In the genomic region with DNA sequence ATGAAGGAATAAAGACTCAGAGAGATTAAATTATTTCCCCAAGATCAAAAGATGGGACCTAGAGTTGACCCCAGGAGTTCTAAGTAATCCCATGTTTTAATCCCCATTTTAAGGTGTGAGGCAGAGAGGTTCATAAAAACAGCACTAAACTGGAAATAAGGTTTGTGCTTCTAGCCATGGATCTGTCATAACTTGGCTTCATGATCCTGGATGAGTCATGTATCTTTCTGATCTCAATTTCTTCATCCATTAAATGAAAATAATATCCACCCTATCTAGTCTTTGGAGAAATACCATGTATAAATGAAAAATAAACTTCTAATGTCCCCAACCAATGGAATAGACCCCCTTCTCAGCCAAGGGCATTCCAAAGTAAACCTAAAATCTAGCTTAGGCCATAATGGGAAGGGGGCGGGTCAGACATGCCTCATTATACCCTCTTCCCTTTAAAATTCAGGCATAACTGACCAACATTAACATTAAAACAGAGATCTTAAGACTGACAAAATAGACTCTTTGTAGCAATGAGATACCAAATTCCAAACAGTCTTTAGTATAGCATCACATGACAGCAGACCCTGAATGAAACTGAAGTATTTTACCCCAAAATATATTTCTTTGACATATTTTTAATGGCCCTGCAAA, we compare ENCODE assay signal across 1 cellular context.
TF ChIP-seq lines count a peak whose summit lies in the region.

No MANE protein-coding gene starts in this region.

TF ChIP-seq in SK-N-SH, 30 proteins besides CTCF, POLR2A, EP300 and RAD21 (continued from another document):
- TF ChIP-seq, protein P1, sequence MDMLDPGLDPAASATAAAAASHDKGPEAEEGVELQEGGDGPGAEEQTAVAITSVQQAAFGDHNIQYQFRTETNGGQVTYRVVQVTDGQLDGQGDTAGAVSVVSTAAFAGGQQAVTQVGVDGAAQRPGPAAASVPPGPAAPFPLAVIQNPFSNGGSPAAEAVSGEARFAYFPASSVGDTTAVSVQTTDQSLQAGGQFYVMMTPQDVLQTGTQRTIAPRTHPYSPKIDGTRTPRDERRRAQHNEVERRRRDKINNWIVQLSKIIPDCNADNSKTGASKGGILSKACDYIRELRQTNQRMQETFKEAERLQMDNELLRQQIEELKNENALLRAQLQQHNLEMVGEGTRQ (IDR thresholded peaks at IDR 0.05; ENCODE audit: borderline replicate concordance, low read depth, low read length), result no peak
- no peak for TF ChIP-seq RFX5 (IDR thresholded peaks at IDR 0.05; ENCODE audit: low read length)
- no peak for TF ChIP-seq YY1 (IDR thresholded peaks at IDR 0.05; ENCODE audit: low read depth)
- no peak for TF ChIP-seq RCOR1 (IDR thresholded peaks at IDR 0.05; ENCODE audit: low read length)
- TF ChIP-seq GABPA (IDR thresholded peaks at IDR 0.05; ENCODE audit: low read depth), result no peak
- 0 out of 2 replicates have a peak, but pooled peaks have one; percentile 30 for TF ChIP-seq PBX3 (IDR thresholded peaks at IDR 0.05)
- TF ChIP-seq NRF1 (IDR thresholded peaks at IDR 0.05; ENCODE audit: low read depth, low read length), result no peak
- peak; percentile 13; the same call in 1 of the 2 replicates for TF ChIP-seq TCF12 (IDR thresholded peaks at IDR 0.05)
- peak; percentile 46; the same call in 1 of the 2 replicates for TF ChIP-seq NFIC (IDR thresholded peaks at IDR 0.05; ENCODE audit: borderline replicate concordance)
- TF ChIP-seq MXI1 (IDR thresholded peaks at IDR 0.05; ENCODE audit: low read depth, low read length), result no peak
- TF ChIP-seq SMC3 (IDR thresholded peaks at IDR 0.05; ENCODE audit: low read depth, low read length), result no peak
- TF ChIP-seq JUND (IDR thresholded peaks at IDR 0.05), result peak; percentile 32; the same call in 1 of the 2 replicates
- no peak for TF ChIP-seq FOXM1 (IDR thresholded peaks at IDR 0.05; ENCODE audit: low read depth)
- TF ChIP-seq SIN3A (IDR thresholded peaks at IDR 0.05; ENCODE audit: borderline replicate concordance, low read depth, low read length), result no peak
